In the genomic region with DNA sequence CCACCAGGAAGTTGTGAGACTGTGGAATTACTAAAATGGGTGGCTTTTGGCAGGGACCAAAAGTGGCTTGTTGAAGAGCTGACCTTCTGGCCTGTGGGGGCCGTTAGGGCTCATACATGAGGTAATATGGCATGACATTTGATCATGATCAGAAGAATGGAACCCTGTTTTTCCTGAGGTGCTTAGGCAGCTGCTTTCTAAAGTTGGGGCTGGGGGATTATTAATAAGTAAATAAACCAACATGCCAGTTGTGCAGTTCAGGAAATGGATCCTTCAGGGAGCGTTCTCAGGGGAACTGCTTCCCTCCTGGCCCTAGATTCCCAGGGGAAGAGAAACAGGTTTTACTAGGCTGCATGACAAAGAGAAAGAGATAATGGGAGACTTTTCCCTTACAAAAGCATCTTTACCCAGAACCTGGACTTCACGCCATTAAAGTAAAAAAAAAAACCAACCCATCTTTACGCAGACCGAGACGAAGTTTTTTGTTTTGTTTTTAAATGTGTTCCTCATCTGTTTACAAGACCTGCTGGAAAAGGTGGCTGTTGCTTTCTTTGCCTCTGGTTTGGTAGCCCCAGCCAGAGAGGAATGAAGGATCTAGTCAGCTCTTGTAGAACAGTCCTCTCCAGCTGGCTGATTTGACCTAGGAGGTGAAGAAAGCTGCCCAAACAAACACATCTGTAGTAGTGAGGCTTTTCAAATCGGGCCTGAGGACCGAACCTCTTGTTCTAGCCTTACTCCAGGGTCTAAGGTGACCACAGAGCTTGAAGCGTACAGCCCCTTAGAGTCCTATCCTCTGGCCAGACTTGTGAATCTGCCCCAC, we compare ENCODE assay signal across 12 cellular contexts. TPM values are rescaled to one million over a fixed set of nuclear protein-coding genes. Genes with fewer than 3 reads are reported as not detected.
DNase-seq lines count a peak whose midpoint lies in the region; ATAC-seq and TF ChIP-seq lines count a peak whose summit lies in the region.
"Had no signal": no experiment of that assay in that cellular context is flagged by ENCODE, and none has a peak within 500 bp of the region (broad histone marks: within the 10 kb centered on the region; RNA-seq: fewer than 3 reads in every experiment).

No MANE protein-coding gene starts in this region.

- no peaks in the 10 kb centered on the region for H3K9me3 Mint-ChIP-seq in stimulated activated memory B cell treated with anti-CD40 and anti-IgM and Interleukin-4, amounts not matched to agents 10 μg/mL and 1 μg/mL and 100 μg/mL, for 72 hours
- no peaks in the 10 kb centered on the region for H3K9me3 Mint-ChIP-seq in effector memory CD8-positive, alpha-beta T cell
- H3K9me3 Mint-ChIP-seq: mesothelial cell of epicardium had no signal

- 66 to 74% (median 72%) methylated on average over 9 of the region's 9 CpGs for WGBS in heart left ventricle, 4 donors

- TF ChIP-seq CTCF in heart left ventricle (IDR thresholded peaks at IDR 0.05): no peak

- ATAC-seq in heart left ventricle (peak in 1 of 4 donors; percentile 40), HG03280 (IDR thresholded peaks at IDR 0.05; ENCODE audit: unreplicated experiment) (no peak), HG02642 (IDR thresholded peaks at IDR 0.05; ENCODE audit: poor library complexity, unreplicated experiment) (no peak)
- no peak for ATAC-seq in stimulated activated memory B cell treated with anti-CD40 and anti-IgM and Interleukin-4, amounts not matched to agents 10 μg/mL and 1 μg/mL and 100 μg/mL, for 72 hours
- ATAC-seq in effector memory CD8-positive, alpha-beta T cell (replicated peaks): no peak

- no peak for TF ChIP-seq POLR2A in heart left ventricle (IDR thresholded peaks at IDR 0.05)

- DNase-seq in H7 (peak; percentile 58), NCI-H345 treated with DMSO at 0.1 percent for 48 hours (lab: John Stamatoyannopoulos, UW; ENCODE audit: unreplicated experiment) (peak; percentile 57), heart left ventricle (no peak), NAMALWA (ENCODE audit: low spot score) (no peak)
- DNase-seq in effector memory CD8-positive, alpha-beta T cell: no peak
- DNase-seq: brain microvascular endothelial cell; erythroblast; stimulated activated CD4-positive, alpha-beta T cell treated with anti-CD3 and anti-CD28 coated beads, Interleukin-4, amount 100 ng/mL, for 4 hours had no signal

- H3K27ac Mint-ChIP-seq in stimulated activated memory B cell treated with anti-CD40 and anti-IgM and Interleukin-4, amounts not matched to agents 10 μg/mL and 1 μg/mL and 100 μg/mL, for 72 hours: peak overlapping the region; percentile 91
- peak overlapping the region in 1 of 2 donors; percentile 64 for H3K27ac Mint-ChIP-seq in effector memory CD8-positive, alpha-beta T cell
- H3K27ac Mint-ChIP-seq: mesothelial cell of epicardium had no signal

- peaks cover 44% of the 10 kb centered on the region for H3K36me3 Mint-ChIP-seq in stimulated activated memory B cell treated with anti-CD40 and anti-IgM and Interleukin-4, amounts not matched to agents 10 μg/mL and 1 μg/mL and 100 μg/mL, for 72 hours
- peaks cover 14% of the 10 kb centered on the region for H3K36me3 Mint-ChIP-seq in effector memory CD8-positive, alpha-beta T cell (ENCODE audit: insufficient read depth)

- H3K9me3 ChIP-seq in heart left ventricle: peaks cover 0 to 5% (median 0%) of the 10 kb centered on the region in 12 donors

- H3K27ac ChIP-seq in heart left ventricle: peak overlapping the region in 11 of 12 donors; percentile 9 to 66 (median 47)
- H3K27ac ChIP-seq: brain microvascular endothelial cell had no signal

- intact Hi-C loops in heart left ventricle (cut with DNase I): no loop called here

- H3K27me3 ChIP-seq in H7 (ENCODE audit: control insufficient read depth, insufficient read depth, low read length) (no peaks in the 10 kb centered on the region), heart left ventricle (no peaks in the 10 kb centered on the region)
- H3K27me3 ChIP-seq: brain microvascular endothelial cell had no signal

- H3K4me3 Mint-ChIP-seq in stimulated activated memory B cell treated with anti-CD40 and anti-IgM and Interleukin-4, amounts not matched to agents 10 μg/mL and 1 μg/mL and 100 μg/mL, for 72 hours: no peak overlapping the region
- no peak overlapping the region for H3K4me3 Mint-ChIP-seq in effector memory CD8-positive, alpha-beta T cell
- H3K4me3 Mint-ChIP-seq: mesothelial cell of epicardium had no signal

- peaks cover 76% of the 10 kb centered on the region for H3K4me1 Mint-ChIP-seq in stimulated activated memory B cell treated with anti-CD40 and anti-IgM and Interleukin-4, amounts not matched to agents 10 μg/mL and 1 μg/mL and 100 μg/mL, for 72 hours
- H3K4me1 Mint-ChIP-seq in effector memory CD8-positive, alpha-beta T cell (ENCODE audit: low read depth in 2 of 2): peaks cover 37 to 43% of the 10 kb centered on the region in 2 donors

- H3K27me3 Mint-ChIP-seq in stimulated activated memory B cell treated with anti-CD40 and anti-IgM and Interleukin-4, amounts not matched to agents 10 μg/mL and 1 μg/mL and 100 μg/mL, for 72 hours: no peaks in the 10 kb centered on the region
- no peaks in the 10 kb centered on the region for H3K27me3 Mint-ChIP-seq in effector memory CD8-positive, alpha-beta T cell

- no peak overlapping the region for H3K4me3 ChIP-seq in H7 (ENCODE audit: insufficient read depth, low read depth, low read length)
- no peak overlapping the region for H3K4me3 ChIP-seq in heart left ventricle

- no peaks in the 10 kb centered on the region for H3K36me3 ChIP-seq in H7 (replicated peaks; ENCODE audit: control insufficient read depth, insufficient read depth, low read length)
- peaks cover 0 to 39% (median 24%) of the 10 kb centered on the region in 9 donors for H3K36me3 ChIP-seq in heart left ventricle
- H3K36me3 ChIP-seq: brain microvascular endothelial cell had no signal

- H3K4me1 ChIP-seq in heart left ventricle: peaks cover 0 to 100% (median 84%) of the 10 kb centered on the region in 12 donors

RNA-seq across cellular contexts. Expression of gene YPEL2, which starts 22.7 kb away (rescaled TPM):
- total RNA-seq in H7 (2014; rRNA removed; shearing (Covaris generic)): 0.63 and 2.4 TPM in 2 replicates
- total RNA-seq in heart left ventricle: 10 to 100 TPM; 14.9 to 65.5 (median 40.8) TPM
- polyA plus RNA-seq in heart left ventricle: 10 to 100 TPM; 11.6 to 15.4 TPM

Comparison
In these comparisons a context has a peak if more than half of its experiments do, and no peak if none do; other contexts are left out.
1. DNase-seq: peak in H7 (single experiment) and NCI-H345 treated with DMSO at 0.1 percent for 48 hours (single experiment); none in heart left ventricle (0 of 5), NAMALWA (single experiment) and effector memory CD8-positive, alpha-beta T cell (0 of 3).